In the genomic region with DNA sequence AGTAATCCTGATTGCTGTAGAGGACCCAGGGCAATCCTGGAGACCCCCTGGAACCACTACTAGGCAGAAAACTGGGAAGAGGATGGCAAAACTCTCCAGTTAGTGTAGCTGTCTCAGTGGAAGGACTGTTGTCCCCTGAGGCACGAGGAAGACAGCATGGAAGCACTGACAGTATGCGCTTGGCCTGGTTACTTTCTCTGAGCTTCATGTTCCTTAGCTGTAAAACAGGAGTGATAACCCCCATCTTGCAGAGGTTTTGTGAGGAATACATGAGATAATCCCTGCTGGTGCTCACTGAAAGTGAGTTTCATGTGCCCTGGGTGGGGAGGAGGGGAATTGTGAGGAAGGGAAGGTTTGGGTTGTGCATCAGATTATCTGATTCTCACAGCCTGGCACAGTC, we compare ENCODE assay signal across 1 cellular context.
TF ChIP-seq lines count a peak whose summit lies in the region.

No MANE protein-coding gene starts in this region.

TF ChIP-seq in HepG2, 621 proteins besides CTCF, POLR2A, EP300 and RAD21:
- TF ChIP-seq MAF1 (CRISPR knock-in tag; IDR thresholded peaks at IDR 0.05; ENCODE audit: borderline replicate concordance) (no peak), PCBP1 (IDR thresholded peaks at IDR 0.05; ENCODE audit: borderline replicate concordance, low read depth, low read length) (no peak), ZC3H13 (CRISPR knock-in tag; IDR thresholded peaks at IDR 0.05) (0 out of 2 replicates have a peak, but pooled peaks have one; percentile 26), ZFX (CRISPR knock-in tag; IDR thresholded peaks at IDR 0.05; ENCODE audit: low read depth) (peak; percentile 31; the same call in 1 of the 2 replicates), RBFOX2 (IDR thresholded peaks at IDR 0.05; ENCODE audit: low read depth, low read length) (0 out of 2 replicates have a peak, but pooled peaks have one; percentile 4), HDAC6 (IDR thresholded peaks at IDR 0.05; ENCODE audit: low read depth, low read length) (no peak)
